ENCODE assay signal across 17 cellular contexts in the genomic region with DNA sequence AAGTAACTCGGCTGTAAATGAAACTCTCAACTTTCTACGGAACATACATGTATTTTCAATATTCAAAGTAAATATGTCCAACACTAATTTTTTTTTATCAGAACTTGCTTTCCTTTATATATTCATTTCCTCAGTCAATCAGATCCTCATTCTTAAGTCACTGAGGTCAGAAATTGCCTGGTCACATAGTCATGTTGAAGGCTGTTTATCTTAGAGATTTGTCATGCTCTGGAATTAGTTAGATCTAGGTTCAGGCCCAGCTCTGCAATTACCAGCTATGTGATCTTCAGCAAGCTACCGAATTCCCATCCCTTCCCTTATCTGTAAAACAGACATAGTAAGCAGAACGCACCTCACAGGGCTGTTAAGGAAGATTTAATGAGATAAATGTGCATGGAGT.
DNase-seq lines count a peak whose midpoint lies in the region; ATAC-seq, FAIRE-seq and TF ChIP-seq lines count a peak whose summit lies in the region.
"Had no signal": no experiment of that assay in that cellular context is flagged by ENCODE, and none has a peak within 500 bp of the region (broad histone marks: within the 10 kb centered on the region; RNA-seq: fewer than 3 reads in every experiment).

No MANE protein-coding gene starts in this region.

- H3K23ac ChIP-seq in mesenchymal stem cell (ENCODE audit: low read length in 2 of 2), result no peak overlapping the region

- H3K4me1 ChIP-seq in mesenchymal stem cell (ENCODE audit: control insufficient read depth, insufficient read depth, low read depth, low read length) (peaks cover 1% of the 10 kb centered on the region), psoas muscle (no peaks in the 10 kb centered on the region)
- H3K4me1 ChIP-seq: uterus had no signal

- H2BK12ac ChIP-seq in mesenchymal stem cell (ENCODE audit: low read length in 2 of 2), result no peak overlapping the region

- H3K18ac ChIP-seq in mesenchymal stem cell (ENCODE audit: low read depth in 1 of 2, low read length in 2 of 2), result no peak overlapping the region

- H2BK5ac ChIP-seq in mesenchymal stem cell (ENCODE audit: low read depth, low read length, poor library complexity, severe bottlenecking), result no peak overlapping the region

- no peak overlapping the region for H2BK120ac ChIP-seq in mesenchymal stem cell (ENCODE audit: low read depth, low read length)

- no peak overlapping the region for H3K4me2 ChIP-seq in mesenchymal stem cell (ENCODE audit: low read length, poor library complexity, severe bottlenecking)

- H3K79me1 ChIP-seq in mesenchymal stem cell (replicated peaks; ENCODE audit: low read length, poor library complexity, severe bottlenecking), result no peaks in the 10 kb centered on the region

- H2BK15ac ChIP-seq in mesenchymal stem cell (ENCODE audit: low read depth, poor library complexity, severe bottlenecking), result no peak overlapping the region

- TF ChIP-seq CTCF in AG09309 (IDR thresholded peaks at IDR 0.05; ENCODE audit: control insufficient read depth, insufficient read depth, low read depth, low read length, missing control alignments) (no peak), astrocyte of the spinal cord (IDR thresholded peaks at IDR 0.05; ENCODE audit: low read depth, low read length) (no peak), psoas muscle (IDR thresholded peaks at IDR 0.05) (no peak)

- no peak overlapping the region for H3K4me3 ChIP-seq in AG09309 (ENCODE audit: control insufficient read depth, low read depth, low read length)
- no peak overlapping the region for H3K4me3 ChIP-seq in astrocyte of the spinal cord (ENCODE audit: low read depth, low read length)
- H3K4me3 ChIP-seq in mesenchymal stem cell (ENCODE audit: insufficient read depth in 1 of 2, low read depth in 1 of 2, low read length in 2 of 2), result peak overlapping the region in 1 of 2 experiments; percentile 47
- H3K4me3 ChIP-seq in psoas muscle, result no peak overlapping the region
- H3K4me3 ChIP-seq: uterus had no signal

- peak; percentile 13 for DNase-seq in AG09309 (ENCODE audit: low read depth)
- DNase-seq in HTR-8/SVneo (ENCODE audit: insufficient read length, low spot score), result peak; percentile 29
- peak; percentile 54 for DNase-seq in astrocyte of the spinal cord (ENCODE audit: low read depth, low spot score)
- DNase-seq in mesenchymal stem cell, result peak; percentile 59
- DNase-seq in NK-92 treated with Interleukin-12 subunit alpha and Interleukin-12 subunit beta, amount 100 ng/mL, for 24 hours (lab: John Stamatoyannopoulos, UW), result no peak
- no peak for DNase-seq in psoas muscle
- DNase-seq in stimulated activated CD8-positive, alpha-beta memory T cell treated with anti-CD3 and anti-CD28 coated beads, Interleukin-4, amount 100 ng/mL, for 48 hours, result no peak
- no peak for DNase-seq in activated T-cell treated with anti-CD3 and anti-CD28 coated beads, Interleukin-2, amount 50 U/mL, for 4 hours
- DNase-seq: activated CD4-positive, alpha-beta memory T cell treated with anti-CD3 and anti-CD28 coated beads for 36 hours; immature natural killer cell; NCI-H2171 treated with DMSO at 0.1 percent for 48 hours; nucleus accumbens; SHP77 treated with DMSO at 0.1 percent for 48 hours; small intestine; stimulated activated naive CD4-positive, alpha-beta T cell treated with Interleukin-2 at 50 U/mL for 16 hours; uterus had no signal

- H3K27me3 Mint-ChIP-seq in activated T-cell treated with anti-CD3 and anti-CD28 coated beads, Interleukin-2, amount 50 U/mL, for 4 hours (ENCODE audit: low read depth), result no peaks in the 10 kb centered on the region
- H3K27me3 Mint-ChIP-seq: activated CD4-positive, alpha-beta memory T cell treated with anti-CD3 and anti-CD28 coated beads for 36 hours; B cell had no signal

- H3K36me3 ChIP-seq in mesenchymal stem cell (ENCODE audit: control insufficient read depth in 1 of 2, insufficient read depth in 2 of 2, low read depth in 1 of 2, low read length in 2 of 2) (no peaks in the 10 kb centered on the region), psoas muscle (ENCODE audit: insufficient read depth in 1 of 2, low read depth in 1 of 2) (no peaks in the 10 kb centered on the region)
- H3K36me3 ChIP-seq: uterus had no signal

- ATAC-seq in psoas muscle, result no peak
- ATAC-seq in activated T-cell treated with anti-CD3 and anti-CD28 coated beads, Interleukin-2, amount 50 U/mL, for 4 hours, result no peak

- no peak overlapping the region for H4K8ac ChIP-seq in mesenchymal stem cell (ENCODE audit: low read length)

- no peak overlapping the region for H2AK5ac ChIP-seq in mesenchymal stem cell (ENCODE audit: low read length, severe bottlenecking)

- intact Hi-C loops in psoas muscle (cut with DNase I), result no loop called here

- peaks cover 5% of the 10 kb centered on the region for H3K9me3 Mint-ChIP-seq in activated T-cell treated with anti-CD3 and anti-CD28 coated beads, Interleukin-2, amount 50 U/mL, for 4 hours

- no peaks in the 10 kb centered on the region for H3K4me1 Mint-ChIP-seq in activated T-cell treated with anti-CD3 and anti-CD28 coated beads, Interleukin-2, amount 50 U/mL, for 4 hours (ENCODE audit: low read depth)
- H3K4me1 Mint-ChIP-seq: B cell, immature natural killer cell had no signal

- no peak overlapping the region for H3K4ac ChIP-seq in mesenchymal stem cell (ENCODE audit: low read depth in 1 of 2, low read length in 2 of 2)

- H3K27ac ChIP-seq in mesenchymal stem cell (ENCODE audit: low read length, poor library complexity, severe bottlenecking) (peak overlapping the region; percentile 57), psoas muscle (no peak overlapping the region)
- H3K27ac ChIP-seq: uterus had no signal

- H3K14ac ChIP-seq in mesenchymal stem cell (ENCODE audit: low read length in 2 of 2), result no peak overlapping the region

- H4K91ac ChIP-seq in mesenchymal stem cell (ENCODE audit: low read length), result no peak overlapping the region

- H3K27me3 ChIP-seq in mesenchymal stem cell (ENCODE audit: control insufficient read depth in 1 of 2, insufficient read depth in 1 of 2, low read length in 2 of 2), result no peaks in the 10 kb centered on the region
- no peaks in the 10 kb centered on the region for H3K27me3 ChIP-seq in psoas muscle (ENCODE audit: insufficient read depth in 3 of 3, low read length in 2 of 3)
- H3K27me3 ChIP-seq: uterus had no signal

- FAIRE-seq in HTR-8/SVneo (lab: Jason Lieb, UNC), result peak; percentile 20
- FAIRE-seq: small intestine had no signal

- no peaks in the 10 kb centered on the region for H3K36me3 Mint-ChIP-seq in activated T-cell treated with anti-CD3 and anti-CD28 coated beads, Interleukin-2, amount 50 U/mL, for 4 hours (ENCODE audit: insufficient read depth)
- H3K36me3 Mint-ChIP-seq: activated CD4-positive, alpha-beta memory T cell treated with anti-CD3 and anti-CD28 coated beads for 36 hours had no signal

- WGBS in mesenchymal stem cell, result 58% methylated on average over 3 of the region's 4 CpGs
- WGBS in psoas muscle, 3 donors, result 49 to 70% (median 49%) methylated on average over 4 of the region's 4 CpGs

- no peak overlapping the region for H3K4me3 Mint-ChIP-seq in activated T-cell treated with anti-CD3 and anti-CD28 coated beads, Interleukin-2, amount 50 U/mL, for 4 hours
- H3K4me3 Mint-ChIP-seq: activated CD4-positive, alpha-beta memory T cell treated with anti-CD3 and anti-CD28 coated beads for 36 hours; B cell; immature natural killer cell had no signal

- H2AFZ ChIP-seq in mesenchymal stem cell (ENCODE audit: low read depth, low read length), result no peak overlapping the region

- H3K9me3 ChIP-seq in mesenchymal stem cell (ENCODE audit: control insufficient read depth, low read length) (peaks cover 6% of the 10 kb centered on the region), psoas muscle (peaks cover 20% of the 10 kb centered on the region)
- H3K9me3 ChIP-seq: uterus had no signal

- in situ Hi-C loops in astrocyte of the spinal cord (cut with HindIII; ENCODE audit: low sequenced_read_pairs), result loop anchor here (25.0 kb wide), 1 partner anchor 111 kb away; no protein-coding TSS in a partner anchor

- H3K9ac ChIP-seq in mesenchymal stem cell (ENCODE audit: low read length), result peak overlapping the region; percentile 45

Comparison
In these comparisons a context has a peak if more than half of its experiments do, and no peak if none do; other contexts are left out.
1. DNase-seq: peak in AG09309 (single experiment), HTR-8/SVneo (single experiment), astrocyte of the spinal cord (single experiment) and mesenchymal stem cell (single experiment); none in NK-92 treated with Interleukin-12 subunit alpha and Interleukin-12 subunit beta, amount 100 ng/mL, for 24 hours (single experiment), psoas muscle (0 of 2), stimulated activated CD8-positive, alpha-beta memory T cell treated with anti-CD3 and anti-CD28 coated beads, Interleukin-4, amount 100 ng/mL, for 48 hours (single experiment) and activated T-cell treated with anti-CD3 and anti-CD28 coated beads, Interleukin-2, amount 50 U/mL, for 4 hours (single experiment).